1 cellular context compared by ENCODE assay signal in genomic region chr2:66550826-66551225, GRCh38.
TF ChIP-seq lines count a peak whose summit lies in the region.

No MANE protein-coding gene starts in this region.

TF ChIP-seq in GM23338, 12 proteins besides CTCF, POLR2A, EP300 and RAD21 (continued from another document):
- TF ChIP-seq ZNF462 (CRISPR knock-in tag; IDR thresholded peaks at IDR 0.05) (no peak), REST (IDR thresholded peaks at IDR 0.05; ENCODE audit: unreplicated experiment) (no peak), EZH2 (IDR thresholded peaks at IDR 0.05; ENCODE audit: low read depth, unreplicated experiment) (no peak)
